In the genomic region with DNA sequence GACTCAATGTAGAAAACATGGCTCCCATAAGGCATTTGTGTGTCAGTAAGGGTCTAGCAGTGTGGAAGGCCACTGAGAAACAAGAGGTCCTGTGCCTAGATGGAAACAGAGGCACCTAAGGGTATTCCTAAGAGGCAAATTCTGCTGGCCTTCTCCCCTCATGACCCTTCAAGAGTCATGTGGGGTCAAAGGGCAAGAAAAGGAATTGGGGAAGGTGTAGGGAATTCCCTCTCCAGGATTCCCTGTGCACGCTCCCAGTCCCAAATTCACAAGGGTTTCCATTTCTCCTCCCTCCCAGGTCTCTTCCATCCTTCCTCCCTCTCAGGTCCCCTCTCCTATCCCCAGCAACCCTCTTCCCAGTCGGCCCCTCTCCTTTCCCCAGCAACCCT, we compare ENCODE assay signal across 10 cellular contexts. TPM values are rescaled to one million over a fixed set of nuclear protein-coding genes. Genes with fewer than 3 reads are reported as not detected.
DNase-seq lines count a peak whose midpoint lies in the region; ATAC-seq, FAIRE-seq and TF ChIP-seq lines count a peak whose summit lies in the region.
"Had no signal": no experiment of that assay in that cellular context is flagged by ENCODE, and none has a peak within 500 bp of the region (broad histone marks: within the 10 kb centered on the region; RNA-seq: fewer than 3 reads in every experiment).

No MANE protein-coding gene starts in this region.

- H3K4me3 Mint-ChIP-seq in activated CD4-positive, alpha-beta T cell treated with anti-CD3 and anti-CD28 coated beads, Interleukin-2, amount 10 ng/mL, durations not matched to agents 7 days and 5 days: peak overlapping the region; percentile 90
- peak overlapping the region; percentile 97 for H3K4me3 Mint-ChIP-seq in astrocyte (ENCODE audit: unreplicated experiment)

- no peak for FAIRE-seq in astrocyte (lab: Jason Lieb, UNC)
- FAIRE-seq: endometrium, urothelium cell line had no signal

- H3K4me1 Mint-ChIP-seq in activated CD4-positive, alpha-beta T cell treated with anti-CD3 and anti-CD28 coated beads, Interleukin-2, amount 10 ng/mL, durations not matched to agents 7 days and 5 days: peaks cover 61% of the 10 kb centered on the region
- H3K4me1 Mint-ChIP-seq in astrocyte (ENCODE audit: low read depth, unreplicated experiment): peaks cover 35% of the 10 kb centered on the region

- peaks cover 31% of the 10 kb centered on the region for H4K20me1 ChIP-seq in astrocyte (ENCODE audit: insufficient read depth, low read length)

- CTCF ChIA-PET in activated CD4-positive, alpha-beta T cell treated with anti-CD3 and anti-CD28 coated beads, Interleukin-2, amount 10 ng/mL, durations not matched to agents 7 days and 5 days (lab: Charles Lee): no interaction called here

- TF ChIP-seq RAD21 in liver (IDR thresholded peaks at IDR 0.05): no peak

- TF ChIP-seq CTCF in astrocyte (IDR thresholded peaks at IDR 0.05; ENCODE audit: insufficient read depth, low read depth, low read length) (no peak), liver (IDR thresholded peaks at IDR 0.05; ENCODE audit: low read depth, low read length, missing input control) (no peak)

- peaks cover 15% of the 10 kb centered on the region for H3K36me3 Mint-ChIP-seq in activated CD4-positive, alpha-beta T cell treated with anti-CD3 and anti-CD28 coated beads, Interleukin-2, amount 10 ng/mL, durations not matched to agents 7 days and 5 days (ENCODE audit: low read depth)
- peaks cover 8% of the 10 kb centered on the region for H3K36me3 Mint-ChIP-seq in astrocyte (ENCODE audit: low read depth, unreplicated experiment)

- H3K27ac ChIP-seq in astrocyte (ENCODE audit: low read depth, low read length): peak overlapping the region; percentile 68
- peak overlapping the region; percentile 84 to 96 for H3K27ac ChIP-seq in liver (ENCODE audit: low read depth in 1 of 2, low read length in 2 of 2)
- peak overlapping the region; percentile 76 for H3K27ac ChIP-seq in thymus (ENCODE audit: low read depth)

- no peak for DNase-seq in activated CD4-positive, alpha-beta T cell treated with anti-CD3 and anti-CD28 coated beads, Interleukin-2, amount 10 ng/mL, durations not matched to agents 7 days and 5 days
- no peak for DNase-seq in activated CD4-positive, alpha-beta T cell treated with anti-CD3 and anti-CD28 coated beads, Interleukin-2, amount 50 U/mL, for 48 hours
- DNase-seq in astrocyte (ENCODE audit: low read depth) (no peak), H4 (ENCODE audit: low spot score) (no peak), NCI-H748 treated with DMSO at 0.1 percent for 48 hours (lab: John Stamatoyannopoulos, UW) (no peak)

- H3K36me3 ChIP-seq in astrocyte (ENCODE audit: insufficient read depth, low read length) (peaks cover 5% of the 10 kb centered on the region), liver (ENCODE audit: control insufficient read depth in 4 of 4, insufficient read depth in 3 of 4, low read depth in 1 of 4, low read length in 3 of 4) (peaks cover 0 to 12% (median 3%) of the 10 kb centered on the region in 4 donors), thymus (ENCODE audit: control insufficient read depth, insufficient read depth) (peaks cover 17% of the 10 kb centered on the region)

- WGBS in liver: 11% methylated on average over 2 of the region's 2 CpGs
- 49% methylated on average over 2 of the region's 2 CpGs for WGBS in thymus

- H3K4me3 ChIP-seq in astrocyte (ENCODE audit: insufficient read depth, low read depth, low read length) (peak overlapping the region; percentile 86), liver (ENCODE audit: low read depth in 1 of 3, low read length in 3 of 3) (peak overlapping the region; percentile 84 to 96 (median 86)), thymus (ENCODE audit: low read length) (peak overlapping the region; percentile 80)

- H3K27me3 ChIP-seq in astrocyte (ENCODE audit: insufficient read depth, low read length) (no peaks in the 10 kb centered on the region), liver (ENCODE audit: control insufficient read depth in 4 of 4, insufficient read depth in 4 of 4, low read length in 3 of 4) (no peaks in the 10 kb centered on the region), thymus (ENCODE audit: control insufficient read depth, insufficient read depth) (no peaks in the 10 kb centered on the region)

- peak overlapping the region; percentile 95 for H3K4me2 ChIP-seq in astrocyte (ENCODE audit: low read length)

- H2AFZ ChIP-seq in astrocyte (ENCODE audit: low read depth, low read length): peak overlapping the region; percentile 51

- H3K27ac Mint-ChIP-seq in activated CD4-positive, alpha-beta T cell treated with anti-CD3 and anti-CD28 coated beads, Interleukin-2, amount 10 ng/mL, durations not matched to agents 7 days and 5 days: peak overlapping the region; percentile 72
- H3K27ac Mint-ChIP-seq in astrocyte (ENCODE audit: unreplicated experiment): peak overlapping the region; percentile 30

- no peaks in the 10 kb centered on the region for H3K27me3 Mint-ChIP-seq in activated CD4-positive, alpha-beta T cell treated with anti-CD3 and anti-CD28 coated beads, Interleukin-2, amount 10 ng/mL, durations not matched to agents 7 days and 5 days
- H3K27me3 Mint-ChIP-seq in astrocyte (ENCODE audit: low read depth, unreplicated experiment): no peaks in the 10 kb centered on the region

- no peak for ATAC-seq in GM21447 (IDR thresholded peaks at IDR 0.05; ENCODE audit: unreplicated experiment)

- H3K9me3 ChIP-seq in astrocyte (ENCODE audit: insufficient read depth, low read depth, low read length) (no peaks in the 10 kb centered on the region), liver (ENCODE audit: control insufficient read depth in 4 of 4, low read length in 3 of 4) (no peaks in the 10 kb centered on the region), thymus (ENCODE audit: control insufficient read depth) (no peaks in the 10 kb centered on the region)

- H3K9me3 Mint-ChIP-seq in activated CD4-positive, alpha-beta T cell treated with anti-CD3 and anti-CD28 coated beads, Interleukin-2, amount 10 ng/mL, durations not matched to agents 7 days and 5 days: no peaks in the 10 kb centered on the region
- no peaks in the 10 kb centered on the region for H3K9me3 Mint-ChIP-seq in astrocyte (ENCODE audit: unreplicated experiment)

- H3K9ac ChIP-seq in astrocyte (ENCODE audit: low read length): peak overlapping the region; percentile 98
- H3K9ac ChIP-seq in liver (ENCODE audit: low read depth in 1 of 2, low read length in 2 of 2): peak overlapping the region; percentile 86 to 97

- POLR2A ChIA-PET in activated CD4-positive, alpha-beta T cell treated with anti-CD3 and anti-CD28 coated beads, Interleukin-2, amount 10 ng/mL, durations not matched to agents 7 days and 5 days (lab: Charles Lee): no interaction called here

- peaks cover 51% of the 10 kb centered on the region for H3K79me2 ChIP-seq in astrocyte (ENCODE audit: insufficient read depth, low read length)

- H3K4me1 ChIP-seq in astrocyte (ENCODE audit: insufficient read depth, low read length) (peaks cover 37% of the 10 kb centered on the region), liver (ENCODE audit: control insufficient read depth in 4 of 4, insufficient read depth in 4 of 4, low read length in 3 of 4) (peaks cover 0 to 50% (median 42%) of the 10 kb centered on the region in 4 donors), thymus (ENCODE audit: control insufficient read depth, insufficient read depth, low read length) (peaks cover 26% of the 10 kb centered on the region)

TF ChIP-seq in liver, 16 proteins besides CTCF, POLR2A, EP300 and RAD21 (continues in another document):
- TF ChIP-seq HNF4A (conservative IDR thresholded peaks at IDR 0.05) (no peak), FOXA1 (IDR thresholded peaks at IDR 0.05) (no peak)
- TF ChIP-seq, protein P1, sequence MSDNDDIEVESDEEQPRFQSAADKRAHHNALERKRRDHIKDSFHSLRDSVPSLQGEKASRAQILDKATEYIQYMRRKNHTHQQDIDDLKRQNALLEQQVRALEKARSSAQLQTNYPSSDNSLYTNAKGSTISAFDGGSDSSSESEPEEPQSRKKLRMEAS (IDR thresholded peaks at IDR 0.05): no peak

RNA-seq across cellular contexts. Expression of a gene that starts 0.6 kb away (rescaled TPM):
- total RNA-seq in activated CD4-positive, alpha-beta T cell treated with anti-CD3 and anti-CD28 coated beads, Interleukin-2, amount 10 ng/mL, durations not matched to agents 7 days and 5 days: 10 to 100 TPM; 47.3 to 52.0 TPM
- total RNA-seq in astrocyte: 94.8 and 98.1 TPM in 2 replicates
- 10 to 100 TPM; 10.4 to 14.7 TPM for total RNA-seq in liver
- 10 to 100 TPM; 20.3 to 45.1 TPM for polyA plus RNA-seq in liver
- polyA plus RNA-seq in thymus: 32.6 TPM
- 45.6 and 51.3 TPM in 2 replicates for total RNA-seq in H4 (2014; rRNA removed; shearing (Covaris generic))

RNA-seq across cellular contexts. Expression of a gene that starts 2.9 kb away (rescaled TPM):
- 10 to 100 TPM; 39.8 to 49.7 TPM for total RNA-seq in activated CD4-positive, alpha-beta T cell treated with anti-CD3 and anti-CD28 coated beads, Interleukin-2, amount 10 ng/mL, durations not matched to agents 7 days and 5 days
- total RNA-seq in astrocyte (59.0 and 60.0 TPM in 2 replicates), liver (10 to 100 TPM; 51.5 to 56.1 TPM)
- polyA plus RNA-seq in liver (10 to 100 TPM; 65.9 to 85.9 TPM), thymus (77.3 TPM)
- 55.7 and 56.9 TPM in 2 replicates for total RNA-seq in H4 (2014; rRNA removed; shearing (Covaris generic))

RNA-seq across cellular contexts. Expression of a gene that starts 8.7 kb away (rescaled TPM):
- 10 to 100 TPM; 45.4 to 47.1 TPM for total RNA-seq in activated CD4-positive, alpha-beta T cell treated with anti-CD3 and anti-CD28 coated beads, Interleukin-2, amount 10 ng/mL, durations not matched to agents 7 days and 5 days
- total RNA-seq in astrocyte: 7.5 and 9.9 TPM in 2 replicates
- under 1 TPM; 0.47 to 0.92 TPM for total RNA-seq in liver
- polyA plus RNA-seq in liver: under 1 TPM; 0.75 to 0.91 TPM
- polyA plus RNA-seq in thymus: 81.3 TPM
- 0.41 TPM in 1 of 2 replicates, not detected in the other for total RNA-seq in H4 (2014; rRNA removed; shearing (Covaris generic))

RNA-seq across cellular contexts. Expression of a gene that starts 10.9 kb away (rescaled TPM):
- 1 to 10 TPM; 6.0 to 8.6 TPM for total RNA-seq in activated CD4-positive, alpha-beta T cell treated with anti-CD3 and anti-CD28 coated beads, Interleukin-2, amount 10 ng/mL, durations not matched to agents 7 days and 5 days
- total RNA-seq in astrocyte: 10.4 and 13.3 TPM in 2 replicates
- total RNA-seq in liver: 1 to 10 TPM; 1.8 to 8.2 TPM
- polyA plus RNA-seq in liver: 1 to 10 TPM; 1.9 TPM
- polyA plus RNA-seq in thymus: 31.9 TPM
- 0.43 and 1.7 TPM in 2 replicates for total RNA-seq in H4 (2014; rRNA removed; shearing (Covaris generic))

RNA-seq across cellular contexts. Expression of a gene that starts 14.7 kb away (rescaled TPM):
- 10 to 100 TPM; 98.2 to 98.4 TPM for total RNA-seq in activated CD4-positive, alpha-beta T cell treated with anti-CD3 and anti-CD28 coated beads, Interleukin-2, amount 10 ng/mL, durations not matched to agents 7 days and 5 days
- total RNA-seq in astrocyte: 80.7 and 83.7 TPM in 2 replicates
- total RNA-seq in liver: 10 to 100 TPM; 21.3 to 52.5 TPM
- 10 to 100 TPM in 1 of 2 donors, 1 to 10 TPM in 1; 1.5 to 16.0 TPM for polyA plus RNA-seq in liver
- polyA plus RNA-seq in thymus: 76.9 TPM
- total RNA-seq in H4 (2014; rRNA removed; shearing (Covaris generic)): 14.3 and 17.4 TPM in 2 replicates
